ENCODE assay signal across 1 cellular context in the genomic region with DNA sequence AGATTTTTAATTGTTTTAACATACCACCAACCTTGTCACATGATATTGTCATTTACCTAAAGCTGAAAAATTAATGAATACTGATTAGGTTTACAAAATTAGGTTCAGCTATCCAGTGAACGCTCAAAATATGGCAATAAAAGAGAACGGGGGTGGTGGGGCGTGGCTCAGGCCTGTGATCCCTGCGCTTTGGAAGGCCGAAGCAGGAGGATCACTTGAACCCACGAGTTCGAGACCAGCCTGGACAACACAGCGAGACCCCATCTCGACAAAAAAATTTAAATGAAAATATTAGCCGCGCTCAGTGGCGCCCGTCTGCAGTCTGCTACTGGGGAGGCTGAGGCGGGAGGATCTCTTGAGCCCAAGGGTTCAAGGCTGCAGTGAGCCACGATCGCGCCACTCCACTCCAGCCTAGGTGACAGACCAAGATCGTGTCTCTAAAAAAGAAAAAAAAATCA.
TF ChIP-seq lines count a peak whose summit lies in the region.

No MANE protein-coding gene starts in this region.

TF ChIP-seq in HepG2, 621 proteins besides CTCF, POLR2A, EP300 and RAD21 (continues in another document):
- TF ChIP-seq, protein P1, sequence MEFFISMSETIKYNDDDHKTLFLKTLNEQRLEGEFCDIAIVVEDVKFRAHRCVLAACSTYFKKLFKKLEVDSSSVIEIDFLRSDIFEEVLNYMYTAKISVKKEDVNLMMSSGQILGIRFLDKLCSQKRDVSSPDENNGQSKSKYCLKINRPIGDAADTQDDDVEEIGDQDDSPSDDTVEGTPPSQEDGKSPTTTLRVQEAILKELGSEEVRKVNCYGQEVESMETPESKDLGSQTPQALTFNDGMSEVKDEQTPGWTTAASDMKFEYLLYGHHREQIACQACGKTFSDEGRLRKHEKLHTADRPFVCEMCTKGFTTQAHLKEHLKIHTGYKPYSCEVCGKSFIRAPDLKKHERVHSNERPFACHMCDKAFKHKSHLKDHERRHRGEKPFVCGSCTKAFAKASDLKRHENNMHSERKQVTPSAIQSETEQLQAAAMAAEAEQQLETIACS (CRISPR knock-in tag; IDR thresholded peaks at IDR 0.05): 0 out of 2 replicates have a peak, but pooled peaks have one; percentile 14
- TF ChIP-seq KLF12 (CRISPR knock-in tag; IDR thresholded peaks at IDR 0.05; ENCODE audit: borderline replicate concordance): peak; percentile 68; the same call in 1 of the 2 replicates
- TF ChIP-seq ZNF121 (CRISPR knock-in tag; IDR thresholded peaks at IDR 0.05): peak; percentile 46; the same call in 1 of the 2 replicates
- no peak for TF ChIP-seq ZNF883 (CRISPR knock-in tag; IDR thresholded peaks at IDR 0.05; ENCODE audit: not compliant biosample characterization)
- TF ChIP-seq, protein P2, sequence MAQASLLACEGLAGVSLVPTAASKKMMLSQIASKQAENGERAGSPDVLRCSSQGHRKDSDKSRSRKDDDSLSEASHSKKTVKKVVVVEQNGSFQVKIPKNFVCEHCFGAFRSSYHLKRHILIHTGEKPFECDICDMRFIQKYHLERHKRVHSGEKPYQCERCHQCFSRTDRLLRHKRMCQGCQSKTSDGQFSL (CRISPR knock-in tag; IDR thresholded peaks at IDR 0.05): no peak
- no peak for TF ChIP-seq ZNF674 (CRISPR knock-in tag; IDR thresholded peaks at IDR 0.05; ENCODE audit: low read depth)
- TF ChIP-seq ZNF530 (CRISPR knock-in tag; IDR thresholded peaks at IDR 0.05; ENCODE audit: low read depth): no peak
- TF ChIP-seq, protein P3, sequence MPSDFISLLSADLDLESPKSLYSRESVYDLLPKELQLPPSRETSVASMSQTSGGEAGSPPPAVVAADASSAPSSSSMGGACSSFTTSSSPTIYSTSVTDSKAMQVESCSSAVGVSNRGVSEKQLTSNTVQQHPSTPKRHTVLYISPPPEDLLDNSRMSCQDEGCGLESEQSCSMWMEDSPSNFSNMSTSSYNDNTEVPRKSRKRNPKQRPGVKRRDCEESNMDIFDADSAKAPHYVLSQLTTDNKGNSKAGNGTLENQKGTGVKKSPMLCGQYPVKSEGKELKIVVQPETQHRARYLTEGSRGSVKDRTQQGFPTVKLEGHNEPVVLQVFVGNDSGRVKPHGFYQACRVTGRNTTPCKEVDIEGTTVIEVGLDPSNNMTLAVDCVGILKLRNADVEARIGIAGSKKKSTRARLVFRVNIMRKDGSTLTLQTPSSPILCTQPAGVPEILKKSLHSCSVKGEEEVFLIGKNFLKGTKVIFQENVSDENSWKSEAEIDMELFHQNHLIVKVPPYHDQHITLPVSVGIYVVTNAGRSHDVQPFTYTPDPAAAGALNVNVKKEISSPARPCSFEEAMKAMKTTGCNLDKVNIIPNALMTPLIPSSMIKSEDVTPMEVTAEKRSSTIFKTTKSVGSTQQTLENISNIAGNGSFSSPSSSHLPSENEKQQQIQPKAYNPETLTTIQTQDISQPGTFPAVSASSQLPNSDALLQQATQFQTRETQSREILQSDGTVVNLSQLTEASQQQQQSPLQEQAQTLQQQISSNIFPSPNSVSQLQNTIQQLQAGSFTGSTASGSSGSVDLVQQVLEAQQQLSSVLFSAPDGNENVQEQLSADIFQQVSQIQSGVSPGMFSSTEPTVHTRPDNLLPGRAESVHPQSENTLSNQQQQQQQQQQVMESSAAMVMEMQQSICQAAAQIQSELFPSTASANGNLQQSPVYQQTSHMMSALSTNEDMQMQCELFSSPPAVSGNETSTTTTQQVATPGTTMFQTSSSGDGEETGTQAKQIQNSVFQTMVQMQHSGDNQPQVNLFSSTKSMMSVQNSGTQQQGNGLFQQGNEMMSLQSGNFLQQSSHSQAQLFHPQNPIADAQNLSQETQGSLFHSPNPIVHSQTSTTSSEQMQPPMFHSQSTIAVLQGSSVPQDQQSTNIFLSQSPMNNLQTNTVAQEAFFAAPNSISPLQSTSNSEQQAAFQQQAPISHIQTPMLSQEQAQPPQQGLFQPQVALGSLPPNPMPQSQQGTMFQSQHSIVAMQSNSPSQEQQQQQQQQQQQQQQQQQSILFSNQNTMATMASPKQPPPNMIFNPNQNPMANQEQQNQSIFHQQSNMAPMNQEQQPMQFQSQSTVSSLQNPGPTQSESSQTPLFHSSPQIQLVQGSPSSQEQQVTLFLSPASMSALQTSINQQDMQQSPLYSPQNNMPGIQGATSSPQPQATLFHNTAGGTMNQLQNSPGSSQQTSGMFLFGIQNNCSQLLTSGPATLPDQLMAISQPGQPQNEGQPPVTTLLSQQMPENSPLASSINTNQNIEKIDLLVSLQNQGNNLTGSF (CRISPR knock-in tag; IDR thresholded peaks at IDR 0.05): no peak
- no peak for TF ChIP-seq PAX8 (CRISPR knock-in tag; IDR thresholded peaks at IDR 0.05; ENCODE audit: borderline replicate concordance)
- TF ChIP-seq TCF7 (IDR thresholded peaks at IDR 0.05; ENCODE audit: low read depth): no peak
- TF ChIP-seq YEATS4 (CRISPR knock-in tag; IDR thresholded peaks at IDR 0.05; ENCODE audit: borderline replicate concordance): 0 out of 2 replicates have a peak, but pooled peaks have one; percentile 4
- TF ChIP-seq SOX6 (IDR thresholded peaks at IDR 0.05): no peak
- TF ChIP-seq SOX6 (CRISPR knock-in tag; IDR thresholded peaks at IDR 0.05): no peak; the same call in 1 of the 2 replicates
- 0 out of 2 replicates have a peak, but pooled peaks have one; percentile 45 for TF ChIP-seq CAMTA2 (CRISPR knock-in tag; IDR thresholded peaks at IDR 0.05; ENCODE audit: borderline replicate concordance)
- TF ChIP-seq, protein P4, sequence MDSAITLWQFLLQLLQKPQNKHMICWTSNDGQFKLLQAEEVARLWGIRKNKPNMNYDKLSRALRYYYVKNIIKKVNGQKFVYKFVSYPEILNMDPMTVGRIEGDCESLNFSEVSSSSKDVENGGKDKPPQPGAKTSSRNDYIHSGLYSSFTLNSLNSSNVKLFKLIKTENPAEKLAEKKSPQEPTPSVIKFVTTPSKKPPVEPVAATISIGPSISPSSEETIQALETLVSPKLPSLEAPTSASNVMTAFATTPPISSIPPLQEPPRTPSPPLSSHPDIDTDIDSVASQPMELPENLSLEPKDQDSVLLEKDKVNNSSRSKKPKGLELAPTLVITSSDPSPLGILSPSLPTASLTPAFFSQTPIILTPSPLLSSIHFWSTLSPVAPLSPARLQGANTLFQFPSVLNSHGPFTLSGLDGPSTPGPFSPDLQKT (CRISPR knock-in tag; IDR thresholded peaks at IDR 0.05; ENCODE audit: borderline replicate concordance): no peak
- peak; percentile 1; the same call in 1 of the 2 replicates for TF ChIP-seq ZFP82 (CRISPR knock-in tag; IDR thresholded peaks at IDR 0.05; ENCODE audit: borderline replicate concordance)
- TF ChIP-seq, protein P5, sequence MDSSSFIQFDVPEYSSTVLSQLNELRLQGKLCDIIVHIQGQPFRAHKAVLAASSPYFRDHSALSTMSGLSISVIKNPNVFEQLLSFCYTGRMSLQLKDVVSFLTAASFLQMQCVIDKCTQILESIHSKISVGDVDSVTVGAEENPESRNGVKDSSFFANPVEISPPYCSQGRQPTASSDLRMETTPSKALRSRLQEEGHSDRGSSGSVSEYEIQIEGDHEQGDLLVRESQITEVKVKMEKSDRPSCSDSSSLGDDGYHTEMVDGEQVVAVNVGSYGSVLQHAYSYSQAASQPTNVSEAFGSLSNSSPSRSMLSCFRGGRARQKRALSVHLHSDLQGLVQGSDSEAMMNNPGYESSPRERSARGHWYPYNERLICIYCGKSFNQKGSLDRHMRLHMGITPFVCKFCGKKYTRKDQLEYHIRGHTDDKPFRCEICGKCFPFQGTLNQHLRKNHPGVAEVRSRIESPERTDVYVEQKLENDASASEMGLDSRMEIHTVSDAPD (CRISPR knock-in tag; IDR thresholded peaks at IDR 0.05): no peak
- TF ChIP-seq TAF1 (CRISPR knock-in tag; IDR thresholded peaks at IDR 0.05): no peak
- no peak for TF ChIP-seq ZNF703 (CRISPR knock-in tag; IDR thresholded peaks at IDR 0.05; ENCODE audit: borderline replicate concordance)
- TF ChIP-seq MED1 (CRISPR knock-in tag; IDR thresholded peaks at IDR 0.05): no peak
- no peak for TF ChIP-seq DNMT3B (CRISPR knock-in tag; conservative IDR thresholded peaks at IDR 0.05)
- no peak for TF ChIP-seq PPARG (CRISPR knock-in tag; conservative IDR thresholded peaks at IDR 0.05)
- no peak for TF ChIP-seq MAF1 (CRISPR knock-in tag; IDR thresholded peaks at IDR 0.05; ENCODE audit: borderline replicate concordance)
- TF ChIP-seq ZMYM2 (CRISPR knock-in tag; IDR thresholded peaks at IDR 0.05): peak; percentile 50; the same call in 1 of the 2 replicates
- TF ChIP-seq, protein P6, sequence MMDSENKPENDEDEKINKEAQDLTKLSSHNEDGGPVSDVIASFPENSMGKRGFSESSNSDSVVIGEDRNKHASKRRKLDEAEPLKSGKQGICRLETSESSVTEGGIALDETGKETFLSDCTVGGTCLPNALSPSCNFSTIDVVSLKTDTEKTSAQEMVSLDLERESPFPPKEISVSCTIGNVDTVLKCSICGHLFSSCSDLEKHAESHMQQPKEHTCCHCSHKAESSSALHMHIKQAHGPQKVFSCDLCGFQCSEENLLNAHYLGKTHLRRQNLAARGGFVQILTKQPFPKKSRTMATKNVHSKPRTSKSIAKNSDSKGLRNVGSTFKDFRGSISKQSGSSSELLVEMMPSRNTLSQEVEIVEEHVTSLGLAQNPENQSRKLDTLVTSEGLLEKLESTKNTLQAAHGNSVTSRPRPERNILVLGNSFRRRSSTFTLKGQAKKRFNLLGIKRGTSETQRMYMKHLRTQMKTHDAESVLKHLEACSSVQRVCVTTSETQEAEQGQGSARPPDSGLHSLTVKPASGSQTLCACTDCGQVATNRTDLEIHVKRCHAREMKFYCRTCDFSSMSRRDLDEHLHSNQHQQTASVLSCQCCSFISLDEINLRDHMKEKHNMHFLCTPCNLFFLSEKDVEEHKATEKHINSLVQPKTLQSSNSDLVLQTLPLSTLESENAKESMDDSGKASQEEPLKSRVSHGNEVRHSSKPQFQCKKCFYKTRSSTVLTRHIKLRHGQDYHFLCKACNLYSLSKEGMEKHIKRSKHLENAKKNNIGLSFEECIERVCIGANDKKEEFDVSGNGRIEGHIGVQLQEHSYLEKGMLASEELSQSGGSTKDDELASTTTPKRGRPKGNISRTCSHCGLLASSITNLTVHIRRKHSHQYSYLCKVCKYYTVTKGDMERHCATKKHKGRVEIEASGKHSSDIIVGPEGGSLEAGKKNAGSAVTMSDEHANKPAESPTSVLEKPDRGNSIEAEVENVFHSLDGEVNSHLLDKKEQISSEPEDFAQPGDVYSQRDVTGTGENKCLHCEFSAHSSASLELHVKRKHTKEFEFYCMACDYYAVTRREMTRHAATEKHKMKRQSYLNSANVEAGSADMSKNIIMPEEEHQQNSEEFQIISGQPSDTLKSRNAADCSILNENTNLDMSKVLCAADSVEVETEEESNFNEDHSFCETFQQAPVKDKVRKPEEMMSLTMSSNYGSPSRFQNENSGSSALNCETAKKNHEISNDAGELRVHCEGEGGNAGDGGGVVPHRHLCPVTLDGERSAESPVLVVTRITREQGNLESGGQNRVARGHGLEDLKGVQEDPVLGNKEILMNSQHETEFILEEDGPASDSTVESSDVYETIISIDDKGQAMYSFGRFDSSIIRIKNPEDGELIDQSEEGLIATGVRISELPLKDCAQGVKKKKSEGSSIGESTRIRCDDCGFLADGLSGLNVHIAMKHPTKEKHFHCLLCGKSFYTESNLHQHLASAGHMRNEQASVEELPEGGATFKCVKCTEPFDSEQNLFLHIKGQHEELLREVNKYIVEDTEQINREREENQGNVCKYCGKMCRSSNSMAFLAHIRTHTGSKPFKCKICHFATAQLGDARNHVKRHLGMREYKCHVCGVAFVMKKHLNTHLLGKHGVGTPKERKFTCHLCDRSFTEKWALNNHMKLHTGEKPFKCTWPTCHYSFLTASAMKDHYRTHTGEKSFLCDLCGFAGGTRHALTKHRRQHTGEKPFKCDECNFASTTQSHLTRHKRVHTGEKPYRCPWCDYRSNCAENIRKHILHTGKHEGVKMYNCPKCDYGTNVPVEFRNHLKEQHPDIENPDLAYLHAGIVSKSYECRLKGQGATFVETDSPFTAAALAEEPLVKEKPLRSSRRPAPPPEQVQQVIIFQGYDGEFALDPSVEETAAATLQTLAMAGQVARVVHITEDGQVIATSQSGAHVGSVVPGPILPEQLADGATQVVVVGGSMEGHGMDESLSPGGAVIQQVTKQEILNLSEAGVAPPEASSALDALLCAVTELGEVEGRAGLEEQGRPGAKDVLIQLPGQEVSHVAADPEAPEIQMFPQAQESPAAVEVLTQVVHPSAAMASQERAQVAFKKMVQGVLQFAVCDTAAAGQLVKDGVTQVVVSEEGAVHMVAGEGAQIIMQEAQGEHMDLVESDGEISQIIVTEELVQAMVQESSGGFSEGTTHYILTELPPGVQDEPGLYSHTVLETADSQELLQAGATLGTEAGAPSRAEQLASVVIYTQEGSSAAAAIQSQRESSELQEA (CRISPR knock-in tag; IDR thresholded peaks at IDR 0.05; ENCODE audit: not compliant biosample characterization): no peak
- TF ChIP-seq ZFP62 (CRISPR knock-in tag; IDR thresholded peaks at IDR 0.05): no peak
- TF ChIP-seq, protein P7, sequence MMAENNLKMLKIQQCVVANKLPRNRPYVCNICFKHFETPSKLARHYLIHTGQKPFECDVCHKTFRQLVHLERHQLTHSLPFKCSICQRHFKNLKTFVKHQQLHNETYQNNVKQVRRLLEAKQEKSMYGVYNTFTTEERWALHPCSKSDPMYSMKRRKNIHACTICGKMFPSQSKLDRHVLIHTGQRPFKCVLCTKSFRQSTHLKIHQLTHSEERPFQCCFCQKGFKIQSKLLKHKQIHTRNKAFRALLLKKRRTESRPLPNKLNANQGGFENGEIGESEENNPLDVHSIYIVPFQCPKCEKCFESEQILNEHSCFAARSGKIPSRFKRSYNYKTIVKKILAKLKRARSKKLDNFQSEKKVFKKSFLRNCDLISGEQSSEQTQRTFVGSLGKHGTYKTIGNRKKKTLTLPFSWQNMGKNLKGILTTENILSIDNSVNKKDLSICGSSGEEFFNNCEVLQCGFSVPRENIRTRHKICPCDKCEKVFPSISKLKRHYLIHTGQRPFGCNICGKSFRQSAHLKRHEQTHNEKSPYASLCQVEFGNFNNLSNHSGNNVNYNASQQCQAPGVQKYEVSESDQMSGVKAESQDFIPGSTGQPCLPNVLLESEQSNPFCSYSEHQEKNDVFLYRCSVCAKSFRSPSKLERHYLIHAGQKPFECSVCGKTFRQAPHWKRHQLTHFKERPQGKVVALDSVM (CRISPR knock-in tag; IDR thresholded peaks at IDR 0.05): peak; percentile 96
- TF ChIP-seq, protein P8, sequence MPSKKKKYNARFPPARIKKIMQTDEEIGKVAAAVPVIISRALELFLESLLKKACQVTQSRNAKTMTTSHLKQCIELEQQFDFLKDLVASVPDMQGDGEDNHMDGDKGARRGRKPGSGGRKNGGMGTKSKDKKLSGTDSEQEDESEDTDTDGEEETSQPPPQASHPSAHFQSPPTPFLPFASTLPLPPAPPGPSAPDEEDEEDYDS (CRISPR knock-in tag; IDR thresholded peaks at IDR 0.05): no peak
- TF ChIP-seq TGIF2 (CRISPR knock-in tag; IDR thresholded peaks at IDR 0.05): no peak
- TF ChIP-seq ZFP41 (CRISPR knock-in tag; IDR thresholded peaks at IDR 0.05; ENCODE audit: borderline replicate concordance): no peak
- TF ChIP-seq, protein P9, sequence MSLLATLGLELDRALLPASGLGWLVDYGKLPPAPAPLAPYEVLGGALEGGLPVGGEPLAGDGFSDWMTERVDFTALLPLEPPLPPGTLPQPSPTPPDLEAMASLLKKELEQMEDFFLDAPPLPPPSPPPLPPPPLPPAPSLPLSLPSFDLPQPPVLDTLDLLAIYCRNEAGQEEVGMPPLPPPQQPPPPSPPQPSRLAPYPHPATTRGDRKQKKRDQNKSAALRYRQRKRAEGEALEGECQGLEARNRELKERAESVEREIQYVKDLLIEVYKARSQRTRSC (CRISPR knock-in tag; IDR thresholded peaks at IDR 0.05; ENCODE audit: low read depth): no peak
- no peak for TF ChIP-seq ZSCAN21 (CRISPR knock-in tag; IDR thresholded peaks at IDR 0.05; ENCODE audit: borderline replicate concordance)
- TF ChIP-seq TCF12 (IDR thresholded peaks at IDR 0.05): no peak
- TF ChIP-seq TCF12 (CRISPR knock-in tag; IDR thresholded peaks at IDR 0.05): no peak
